In the genomic region with DNA sequence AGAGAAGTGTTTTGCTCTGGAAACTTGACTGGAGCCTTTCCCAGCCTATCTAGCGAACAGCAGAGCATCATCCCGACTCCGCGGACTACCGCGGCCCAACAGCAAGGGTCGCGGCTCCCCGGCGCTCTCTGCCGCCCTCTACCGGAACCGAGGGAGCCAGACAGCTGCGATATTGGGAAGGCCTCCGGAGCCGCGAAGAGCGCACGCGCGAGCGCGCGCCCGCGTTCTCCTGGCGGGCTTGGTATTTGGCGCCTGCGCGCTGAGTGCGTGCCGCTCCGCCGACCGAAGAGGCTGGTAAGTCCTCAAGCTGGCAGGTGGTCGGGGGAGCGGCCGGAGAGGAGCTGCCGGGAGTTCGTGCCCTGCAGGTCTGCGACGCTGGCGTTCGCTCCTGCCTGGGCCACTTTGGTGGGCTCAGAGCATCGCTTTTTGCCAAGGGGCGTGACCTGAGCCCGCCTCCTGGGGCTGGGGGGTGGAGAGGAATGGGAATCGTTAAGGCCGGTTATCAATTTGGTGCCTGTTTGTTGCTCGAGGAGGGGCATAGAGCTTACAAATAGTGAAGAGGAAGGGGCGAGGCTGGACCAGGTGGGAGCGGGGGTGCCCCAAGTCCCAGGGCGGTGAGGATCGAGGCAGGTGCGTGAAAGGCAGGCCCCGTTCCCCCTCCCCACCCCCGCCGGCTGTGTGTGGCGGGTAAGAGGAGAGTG, we compare ENCODE assay signal across 8 cellular contexts. TPM values are rescaled to one million over a fixed set of nuclear protein-coding genes. Genes with fewer than 3 reads are reported as not detected.
A peak's percentile ranks its signal among the peaks of the same experiment; 100 is the strongest.
DNase-seq lines count a peak whose midpoint lies in the region; ATAC-seq and TF ChIP-seq lines count a peak whose summit lies in the region.

A gene with protein sequence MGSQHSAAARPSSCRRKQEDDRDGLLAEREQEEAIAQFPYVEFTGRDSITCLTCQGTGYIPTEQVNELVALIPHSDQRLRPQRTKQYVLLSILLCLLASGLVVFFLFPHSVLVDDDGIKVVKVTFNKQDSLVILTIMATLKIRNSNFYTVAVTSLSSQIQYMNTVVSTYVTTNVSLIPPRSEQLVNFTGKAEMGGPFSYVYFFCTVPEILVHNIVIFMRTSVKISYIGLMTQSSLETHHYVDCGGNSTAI (plus strand): TSS at position 257 of the 701 bp plus-strand sequence. CDS start 641 bp downstream, outside the sequence.

- peak within 1 kb of the TSS; percentile 84 for H3K27ac Mint-ChIP-seq in T-helper 1 cell treated with Interleukin-12 subunit alpha and Interleukin-12 subunit beta and Interleukin-4 antibody, amounts not matched to agents 30 μg/mL and 1 μg/mL, for 36 hours

- 1% methylated on average over 58 of the region's 59 CpGs for WGBS in prostate gland
- WGBS in urinary bladder: under 1% methylated on average over 59 of the region's 59 CpGs

- peak within 1 kb of the TSS in 1 of 2 donors; percentile 8 for H3K27ac ChIP-seq in prostate gland
- H3K27ac ChIP-seq in urinary bladder (ENCODE audit: low read depth): no peak within 1 kb of the TSS

- peaks cover 9% of the 10 kb centered on the region for H3K9me3 Mint-ChIP-seq in T-helper 1 cell treated with Interleukin-12 subunit alpha and Interleukin-12 subunit beta and Interleukin-4 antibody, amounts not matched to agents 30 μg/mL and 1 μg/mL, for 36 hours

- H3K27me3 ChIP-seq in prostate gland (replicated peaks; ENCODE audit: insufficient read depth): no peaks in the 10 kb centered on the region

- peaks cover 38% of the 10 kb centered on the region for H3K27me3 Mint-ChIP-seq in T-helper 1 cell treated with Interleukin-12 subunit alpha and Interleukin-12 subunit beta and Interleukin-4 antibody, amounts not matched to agents 30 μg/mL and 1 μg/mL, for 36 hours (ENCODE audit: low read depth)

- H3K9me3 ChIP-seq in prostate gland: no peaks in the 10 kb centered on the region

- H3K4me3 ChIP-seq in prostate gland: peak within 1 kb of the TSS; percentile 50 to 58
- peak within 1 kb of the TSS; percentile 92 for H3K4me3 ChIP-seq in urinary bladder (ENCODE audit: low read depth, low read length)

- H3K4me1 ChIP-seq in prostate gland (replicated peaks): no peaks in the 10 kb centered on the region
- no peaks in the 10 kb centered on the region for H3K4me1 ChIP-seq in urinary bladder (ENCODE audit: insufficient read depth)

- H3K36me3 Mint-ChIP-seq in T-helper 1 cell treated with Interleukin-12 subunit alpha and Interleukin-12 subunit beta and Interleukin-4 antibody, amounts not matched to agents 30 μg/mL and 1 μg/mL, for 36 hours (ENCODE audit: low read depth): peaks cover 33% of the 10 kb centered on the region

- peak; percentile 56 for TF ChIP-seq POLR2A in prostate gland (IDR thresholded peaks at IDR 0.05)

- peak; percentile 100 for DNase-seq in GM13976 (ENCODE audit: low spot score)
- DNase-seq in NCI-H146 (lab: John Stamatoyannopoulos, UW): peak; percentile 95
- peak; percentile 69 for DNase-seq in amniotic stem cell (lab: John Stamatoyannopoulos, UW)
- peak; percentile 96 for DNase-seq in left ventricle myocardium superior
- DNase-seq in prostate gland (ENCODE audit: low spot score): peak; percentile 87

- H3K4me3 Mint-ChIP-seq in T-helper 1 cell treated with Interleukin-12 subunit alpha and Interleukin-12 subunit beta and Interleukin-4 antibody, amounts not matched to agents 30 μg/mL and 1 μg/mL, for 36 hours: peak within 1 kb of the TSS; percentile 99

- in situ Hi-C loops in GM13976 (cut with MboI; ENCODE audit: low sequenced_read_pairs, unreplicated experiment): loop anchor here (25.0 kb wide), 1 partner anchor 199 kb away; a partner anchor contains a TSS

- peak; percentile 81 for ATAC-seq in HG02870 (IDR thresholded peaks at IDR 0.05; ENCODE audit: unreplicated experiment)
- peak; percentile 95 for ATAC-seq in left ventricle myocardium superior

- intact Hi-C loops in left ventricle myocardium superior (cut with micrococcal nuclease) (no loop called here), prostate gland (cut with DNase I) (loop anchor here (10.0 kb wide), 1 partner anchor 249 kb away; no protein-coding TSS in a partner anchor)

- peaks cover 38% of the 10 kb centered on the region for H3K4me1 Mint-ChIP-seq in T-helper 1 cell treated with Interleukin-12 subunit alpha and Interleukin-12 subunit beta and Interleukin-4 antibody, amounts not matched to agents 30 μg/mL and 1 μg/mL, for 36 hours (ENCODE audit: low read depth)

- TF ChIP-seq CTCF in GM13976 (IDR thresholded peaks at IDR 0.05; ENCODE audit: borderline replicate concordance, control extremely low read depth, extremely low read depth, insufficient read depth, missing control alignments) (peak; percentile 96), prostate gland (IDR thresholded peaks at IDR 0.05) (peak; percentile 90 to 98 (median 96))

- no peaks in the 10 kb centered on the region for H3K36me3 ChIP-seq in prostate gland
- no peaks in the 10 kb centered on the region for H3K36me3 ChIP-seq in urinary bladder (ENCODE audit: insufficient read depth)

RNA-seq across cellular contexts. Expression of the gene that starts here (rescaled TPM):
- total RNA-seq in left ventricle myocardium superior: 46.8 TPM
- total RNA-seq in prostate gland: 10 to 100 TPM; 54.6 to 91.1 TPM
- 89.8 TPM for total RNA-seq in urinary bladder
- polyA plus RNA-seq in urinary bladder: 35.7 TPM
